ENCODE assay signal across 25 cellular contexts in genomic region chr1:83017701-83018100, GRCh38.
"Had no signal": no experiment of that assay in that cellular context is flagged by ENCODE, and none has a peak within 500 bp of the region (broad histone marks: within the 10 kb centered on the region; RNA-seq: fewer than 3 reads in every experiment).

No MANE protein-coding gene starts in this region.

- H3K27ac ChIP-seq: esophagus squamous epithelium, heart right ventricle, ovary, right lobe of liver, thyroid gland, vagina had no signal

- ATAC-seq: effector memory CD8-positive, alpha-beta T cell; left colon; natural killer cell; right lobe of liver; stimulated activated naive B cell treated with anti-CD40 and anti-IgM and Interleukin-4, amounts not matched to agents 10 μg/mL and 1 μg/mL and 100 μg/mL, for 72 hours; stimulated activated naive CD8-positive, alpha-beta T cell treated with anti-CD3 and anti-CD28 coated beads, Interleukin-15, amount 100 ng/mL, for 72 hours had no signal

- DNase-seq: cortex of kidney; effector memory CD8-positive, alpha-beta T cell; erythroblast; esophagus squamous epithelium; foreskin melanocyte; glutamatergic neuron; heart right ventricle; hippocampal formation; islet precursor cell; kidney glomerular epithelial cell; left colon; natural killer cell; occipital lobe; ovary; retina; right lobe of liver; small intestine; stimulated activated CD4-positive, alpha-beta T cell treated with anti-CD3 and anti-CD28 coated beads, Interleukin-15, amount 100 ng/mL, for 24 hours; stimulated activated CD4-positive, alpha-beta T cell treated with anti-CD3 and anti-CD28 coated beads, Interleukin-2, amount 100 ng/mL, for 48 hours; stimulated activated naive B cell treated with anti-CD40 and anti-IgM and Interleukin-4, amounts not matched to agents 10 μg/mL and 1 μg/mL and 100 μg/mL, for 72 hours; stimulated activated naive CD8-positive, alpha-beta T cell treated with anti-CD3 and anti-CD28 coated beads, Interleukin-15, amount 100 ng/mL, for 72 hours; thyroid gland; trophoblast cell had no signal

- H3K9me3 ChIP-seq: ovary, thyroid gland, vagina had no signal

- H3K4me3 ChIP-seq: esophagus squamous epithelium, heart right ventricle, lung, ovary, right lobe of liver, thyroid gland, vagina had no signal

- H3K27me3 ChIP-seq: esophagus squamous epithelium, heart right ventricle, ovary, right lobe of liver, thyroid gland, vagina had no signal

- H3K36me3 ChIP-seq: esophagus squamous epithelium, heart right ventricle, ovary, right lobe of liver, thyroid gland, vagina had no signal

- H3K4me1 ChIP-seq: right lobe of liver, thyroid gland, vagina had no signal
